ENCODE assay signal across 20 cellular contexts in genomic region chr1:20666146-20666545, GRCh38. TPM values are rescaled to one million over a fixed set of nuclear protein-coding genes. Genes with fewer than 3 reads are reported as not detected.
DNase-seq lines count a peak whose midpoint lies in the region; ATAC-seq, FAIRE-seq and TF ChIP-seq lines count a peak whose summit lies in the region.
"Had no signal": no experiment of that assay in that cellular context is flagged by ENCODE, and none has a peak within 500 bp of the region (broad histone marks: within the 10 kb centered on the region; RNA-seq: fewer than 3 reads in every experiment).

No MANE protein-coding gene starts in this region.

- H3K4me3 ChIP-seq in BLaER1 = no peak overlapping the region
- H3K4me3 ChIP-seq in keratinocyte (ENCODE audit: control insufficient read depth in 2 of 3, extremely low read depth in 1 of 3, insufficient read depth in 2 of 3, low read depth in 1 of 3, low read length in 3 of 3) = no peak overlapping the region
- peak overlapping the region in 1 of 4 donors; percentile 19 for H3K4me3 ChIP-seq in gastrocnemius medialis
- H3K4me3 ChIP-seq: A549, MG63 had no signal

- H3K79me2 ChIP-seq in keratinocyte (ENCODE audit: control insufficient read depth, insufficient read depth, low read length) = peaks cover 1% of the 10 kb centered on the region

- H3K4me1 ChIP-seq in BLaER1 (peaks cover 19% of the 10 kb centered on the region), keratinocyte (ENCODE audit: control insufficient read depth, extremely low read depth, insufficient read depth, low read length) (peaks cover 4% of the 10 kb centered on the region), gastrocnemius medialis (peaks cover 5% of the 10 kb centered on the region in 2 donors)

- intact Hi-C loops in gastrocnemius medialis (cut with DNase I; ENCODE audit: low total_unique reads) = no loop called here

- H3K27ac ChIP-seq in BLaER1 = 0 out of 2 replicates have a peak overlapping the region, but pooled peaks have one; percentile 18
- H3K27ac ChIP-seq in keratinocyte (ENCODE audit: control insufficient read depth, insufficient read depth, low read length) = no peak overlapping the region
- H3K27ac ChIP-seq in gastrocnemius medialis = peak overlapping the region in 3 of 4 donors; percentile 38 to 53 (median 51)
- H3K27ac ChIP-seq: A549, C4-2B had no signal

- H3K4me1 Mint-ChIP-seq in T-helper 17 cell = peaks cover 13% of the 10 kb centered on the region

- H3K9me1 ChIP-seq in keratinocyte (ENCODE audit: control insufficient read depth, extremely low read depth, insufficient read depth, low read length) = no peaks in the 10 kb centered on the region

- H3K9ac ChIP-seq in BLaER1 (0 out of 2 replicates have a peak overlapping the region, but pooled peaks have one; percentile 34), keratinocyte (ENCODE audit: control insufficient read depth, extremely low read depth, insufficient read depth, low read length) (no peak overlapping the region)

- DNase-seq in T-helper 17 cell (no peak), keratinocyte (ENCODE audit: low read depth, low spot score) (no peak), gastrocnemius medialis (no peak), cerebellar nuclear complex (lab: John Stamatoyannopoulos, UW) (no peak), NCI-H1436 (lab: John Stamatoyannopoulos, UW) (no peak)
- DNase-seq: DMS 273 treated with DMSO at 0.1 percent for 48 hours, GOT3, NCI-H1092 treated with DMSO at 0.1 percent for 48 hours, NCI-H1694 treated with DMSO at 0.1 percent for 48 hours, NCI-H2107, NCI-H2227 treated with DMSO at 0.1 percent for 48 hours, NCI-H524 treated with DMSO at 0.1 percent for 48 hours had no signal

- no peaks in the 10 kb centered on the region for H3K27me3 ChIP-seq in BLaER1
- H3K27me3 ChIP-seq in keratinocyte (ENCODE audit: control insufficient read depth, extremely low read depth, insufficient read depth, low read length) = no peaks in the 10 kb centered on the region
- H3K27me3 ChIP-seq in gastrocnemius medialis = no peaks in the 10 kb centered on the region
- H3K27me3 ChIP-seq: MG63 had no signal

- H3K4me2 ChIP-seq in BLaER1 (0 out of 2 replicates have a peak overlapping the region, but pooled peaks have one; percentile 9), keratinocyte (ENCODE audit: control insufficient read depth, extremely low read depth, insufficient read depth, low read depth, low read length) (no peak overlapping the region)
- H3K4me2 ChIP-seq: A549 had no signal

- no peak for FAIRE-seq in keratinocyte (lab: Jason Lieb, UNC)
- FAIRE-seq: A549, GM12892 had no signal

- peak overlapping the region; percentile 17 for H3K27ac Mint-ChIP-seq in T-helper 17 cell

- dilution Hi-C loops in keratinocyte (cut with MboI; ENCODE audit: extremely low pct_ligation_motif_present, low sequenced_read_pairs) = no loop called here

- TF ChIP-seq CTCF in keratinocyte (optimal IDR thresholded peaks at IDR 0.05 in 1 of 3, IDR thresholded peaks at IDR 0.05 in 1 of 3, conservative IDR thresholded peaks at IDR 0.05 in 1 of 3; ENCODE audit: extremely low read depth in 1 of 3, insufficient read depth in 2 of 3, low read length in 3 of 3) (no peak), gastrocnemius medialis (IDR thresholded peaks at IDR 0.05 in 4 of 5, conservative IDR thresholded peaks at IDR 0.05 in 1 of 5) (no peak)

- no peaks in the 10 kb centered on the region for H3K36me3 Mint-ChIP-seq in T-helper 17 cell (ENCODE audit: low read depth)

- peak overlapping the region; percentile 11 for H2AFZ ChIP-seq in keratinocyte (ENCODE audit: control insufficient read depth, low read length)

- no peaks in the 10 kb centered on the region for H3K27me3 Mint-ChIP-seq in T-helper 17 cell

- in situ Hi-C loops in gastrocnemius medialis (cut with MboI; ENCODE audit: low sequenced_read_pairs in 4 of 4) = no loop called here

- no peaks in the 10 kb centered on the region for H4K20me1 ChIP-seq in BLaER1
- H4K20me1 ChIP-seq in keratinocyte (ENCODE audit: control insufficient read depth, extremely low read depth, insufficient read depth, low read length) = no peaks in the 10 kb centered on the region

- ATAC-seq in T-helper 17 cell (no peak), gastrocnemius medialis (no peak), HG03025 (IDR thresholded peaks at IDR 0.05; ENCODE audit: low FRiP score, unreplicated experiment) (no peak), HG02973 (IDR thresholded peaks at IDR 0.05; ENCODE audit: unreplicated experiment) (no peak)
- ATAC-seq: Panc1 had no signal

- H3K4me3 Mint-ChIP-seq in T-helper 17 cell = no peak overlapping the region

- H3K9me3 ChIP-seq in BLaER1 (no peaks in the 10 kb centered on the region), T-helper 17 cell (ENCODE audit: control insufficient read depth, low read length, poor library complexity, severe bottlenecking) (no peaks in the 10 kb centered on the region), keratinocyte (ENCODE audit: control insufficient read depth, low read depth, low read length) (no peaks in the 10 kb centered on the region), gastrocnemius medialis (no peaks in the 10 kb centered on the region)
- H3K9me3 ChIP-seq: A549, MG63 had no signal

- TF ChIP-seq POLR2A in gastrocnemius medialis (IDR thresholded peaks at IDR 0.05) = no peak

- H3K36me3 ChIP-seq in BLaER1 = no peaks in the 10 kb centered on the region; the same call in 1 of the 2 replicates
- peaks cover 0 to 7% of the 10 kb centered on the region in 2 experiments for H3K36me3 ChIP-seq in keratinocyte (ENCODE audit: control insufficient read depth in 2 of 2, extremely low read depth in 1 of 2, insufficient read depth in 2 of 2, low read length in 2 of 2)
- H3K36me3 ChIP-seq in gastrocnemius medialis = no peaks in the 10 kb centered on the region
- H3K36me3 ChIP-seq: MG63 had no signal

RNA-seq across cellular contexts. Expression of gene DDOST, which starts 5.0 kb away (rescaled TPM):
- 100 to 1,000 TPM; 104 to 112 TPM for total RNA-seq in T-helper 17 cell
- 263 to 281 TPM (median 275 TPM) in 3 replicates for polyA plus RNA-seq in keratinocyte
- polyA plus RNA-seq in keratinocyte (2011; ENCODE audit: low read depth) = 37.1 TPM
- polyA plus RNA-seq in keratinocyte (2011; cell fraction: cytosol; rRNA removed) = 143 and 150 TPM in 2 replicates
- polyA plus RNA-seq in keratinocyte (2011; cell fraction: nucleus; rRNA removed) = 248 and 263 TPM in 2 replicates
- 106 and 206 TPM in 2 replicates for polyA plus RNA-seq in keratinocyte (2012; ENCODE audit: low replicate concordance)
- polyA minus RNA-seq in keratinocyte = 161 to 195 TPM (median 171 TPM) in 3 replicates
- 146 TPM for polyA minus RNA-seq in keratinocyte (2011; cell fraction: cytosol; rRNA and poly(A)+ RNA removed)
- 203 and 262 TPM in 2 replicates for polyA minus RNA-seq in keratinocyte (2011; cell fraction: nucleus; rRNA and poly(A)+ RNA removed)
- total RNA-seq in gastrocnemius medialis = 100 to 1,000 TPM in 2 of 4 donors, 10 to 100 TPM in 2; 63.0 to 110 (median 99.8) TPM

RNA-seq across cellular contexts. Expression of gene PINK1, which starts 32.9 kb away (rescaled TPM):
- 1 to 10 TPM; 9.6 to 9.8 TPM for total RNA-seq in T-helper 17 cell
- polyA plus RNA-seq in keratinocyte = 44.6 to 58.1 TPM (median 55.9 TPM) in 3 replicates
- polyA plus RNA-seq in keratinocyte (2011; ENCODE audit: low read depth) = 43.0 TPM
- 41.8 and 59.8 TPM in 2 replicates for polyA plus RNA-seq in keratinocyte (2011; cell fraction: cytosol; rRNA removed)
- 46.3 and 47.8 TPM in 2 replicates for polyA plus RNA-seq in keratinocyte (2011; cell fraction: nucleus; rRNA removed)
- polyA plus RNA-seq in keratinocyte (2012; ENCODE audit: low replicate concordance) = 57.0 and 60.7 TPM in 2 replicates
- 33.8 to 49.6 TPM (median 41.3 TPM) in 3 replicates for polyA minus RNA-seq in keratinocyte
- 47.2 TPM for polyA minus RNA-seq in keratinocyte (2011; cell fraction: cytosol; rRNA and poly(A)+ RNA removed)
- 20.0 and 20.3 TPM in 2 replicates for polyA minus RNA-seq in keratinocyte (2011; cell fraction: nucleus; rRNA and poly(A)+ RNA removed)
- 100 to 1,000 TPM; 376 to 478 (median 414) TPM for total RNA-seq in gastrocnemius medialis

RNA-seq across cellular contexts. Expression of gene KIF17, which starts 51.7 kb away (rescaled TPM):
- under 1 TPM in 1 of 2 donors, not detected in 1; 0.42 TPM for total RNA-seq in T-helper 17 cell
- polyA plus RNA-seq in keratinocyte = 0.90 to 1.2 TPM (median 1.1 TPM) in 3 replicates
- polyA plus RNA-seq in keratinocyte (2011; ENCODE audit: low read depth) = 5.8 TPM
- 0.40 and 0.81 TPM in 2 replicates for polyA plus RNA-seq in keratinocyte (2011; cell fraction: cytosol; rRNA removed)
- polyA plus RNA-seq in keratinocyte (2011; cell fraction: nucleus; rRNA removed) = 3.9 and 4.5 TPM in 2 replicates
- 1.1 and 2.6 TPM in 2 replicates for polyA plus RNA-seq in keratinocyte (2012; ENCODE audit: low replicate concordance)
- polyA minus RNA-seq in keratinocyte = 0.59 to 1.5 TPM (median 1.2 TPM) in 3 replicates
- 1.7 TPM for polyA minus RNA-seq in keratinocyte (2011; cell fraction: cytosol; rRNA and poly(A)+ RNA removed)
- 2.2 and 2.6 TPM in 2 replicates for polyA minus RNA-seq in keratinocyte (2011; cell fraction: nucleus; rRNA and poly(A)+ RNA removed)
- 1 to 10 TPM; 2.6 to 3.8 (median 3.0) TPM for total RNA-seq in gastrocnemius medialis

Comparison
In these comparisons a context has a peak if more than half of its experiments do, and no peak if none do; other contexts are left out.
1. RNA of gene PINK1, which starts 32.9 kb away (total RNA-seq): 376 to 478 TPM in gastrocnemius medialis; 9.6 to 9.8 TPM in T-helper 17 cell; every median in the first group is over 10 times any median in the second.